ENCODE assay signal across 10 cellular contexts in the genomic region with DNA sequence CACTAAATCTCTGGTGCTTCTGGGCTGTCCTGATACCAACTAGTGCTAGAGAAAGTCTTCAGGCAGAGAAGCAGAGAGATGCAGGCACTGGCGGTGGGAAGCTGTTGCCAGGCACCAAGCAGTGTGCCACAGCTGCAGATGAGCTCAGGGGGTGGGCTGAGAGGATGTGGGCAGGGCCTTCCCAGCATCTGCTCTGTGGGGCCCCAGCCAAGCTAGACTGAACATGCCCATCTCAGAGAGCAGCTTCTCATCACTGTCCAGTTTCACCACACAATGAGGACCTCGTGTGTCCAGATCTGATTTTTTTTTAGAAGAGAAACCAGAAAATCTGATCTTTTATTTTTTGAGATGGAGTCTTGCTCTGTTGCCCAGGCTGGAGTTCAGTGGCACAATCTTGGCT. TPM values are rescaled to one million over a fixed set of nuclear protein-coding genes. Genes with fewer than 3 reads are reported as not detected.
DNase-seq lines count a peak whose midpoint lies in the region; TF ChIP-seq lines count a peak whose summit lies in the region.
"Had no signal": no experiment of that assay in that cellular context is flagged by ENCODE, and none has a peak within 500 bp of the region (broad histone marks: within the 10 kb centered on the region; RNA-seq: fewer than 3 reads in every experiment).

No MANE protein-coding gene starts in this region.

- no peak for TF ChIP-seq CTCF in cardiac fibroblast (IDR thresholded peaks at IDR 0.05; ENCODE audit: low read depth, low read length)

- no peak overlapping the region for H4K12ac ChIP-seq in trophoblast cell (ENCODE audit: low read depth, low read length)

- H4K20me1 ChIP-seq in Karpas-422 (ENCODE audit: insufficient read depth, low read depth, low read length): no peaks in the 10 kb centered on the region

- WGBS in trophoblast cell (ENCODE audit: extremely low coverage, insufficient coverage, insufficient read length): no CpG with 5 or more reads among the region's 2 CpGs

- no peak overlapping the region for H3K27ac ChIP-seq in trophoblast cell (ENCODE audit: low read depth, low read length)
- H3K27ac ChIP-seq in Karpas-422 (ENCODE audit: low read length): no peak overlapping the region
- H3K27ac ChIP-seq: thoracic aorta had no signal

- no peak overlapping the region for H3K9ac ChIP-seq in trophoblast cell (ENCODE audit: low read length)
- no peak overlapping the region for H3K9ac ChIP-seq in Karpas-422 (ENCODE audit: low read length)

- peaks cover 4 to 6% of the 10 kb centered on the region in 2 experiments for H3K4me1 ChIP-seq in trophoblast cell (ENCODE audit: control insufficient read depth in 1 of 2, insufficient read depth in 2 of 2, low read length in 2 of 2)
- H3K4me1 ChIP-seq in Karpas-422 (ENCODE audit: low read length): peaks cover 8% of the 10 kb centered on the region

- no peaks in the 10 kb centered on the region for H3K79me1 ChIP-seq in trophoblast cell (ENCODE audit: low read length)

- no peak overlapping the region for H3K14ac ChIP-seq in trophoblast cell (ENCODE audit: low read length)

- H2AFZ ChIP-seq in trophoblast cell (ENCODE audit: insufficient read depth, low read length, poor library complexity): no peak overlapping the region
- H2AFZ ChIP-seq in Karpas-422 (ENCODE audit: low read length): no peak overlapping the region

- no peak overlapping the region for H3K18ac ChIP-seq in trophoblast cell (ENCODE audit: low read length)

- no peak overlapping the region for H2BK5ac ChIP-seq in trophoblast cell (ENCODE audit: low read depth, low read length, poor library complexity)

- in situ Hi-C loops in KBM-7 (cut with MboI; ENCODE audit: low pct_unique_long_range_greater_than_20kb, low sequenced_read_pairs): no loop called here

- H4K8ac ChIP-seq in trophoblast cell (ENCODE audit: low read depth, low read length): no peak overlapping the region

- peak overlapping the region; percentile 61 for H3K23ac ChIP-seq in trophoblast cell (ENCODE audit: low read length)

- peaks cover 2% of the 10 kb centered on the region for H3K9me3 ChIP-seq in trophoblast cell (ENCODE audit: insufficient read depth, low read depth, low read length)
- H3K9me3 ChIP-seq in Karpas-422 (ENCODE audit: low read length): no peaks in the 10 kb centered on the region
- H3K9me3 ChIP-seq: thoracic aorta had no signal

- H3K27me3 ChIP-seq in trophoblast cell (ENCODE audit: insufficient read depth, low read length) (no peaks in the 10 kb centered on the region), Karpas-422 (ENCODE audit: low read length) (no peaks in the 10 kb centered on the region)

- H3K79me2 ChIP-seq in trophoblast cell (ENCODE audit: control insufficient read depth, insufficient read depth, low read length, poor library complexity) (no peaks in the 10 kb centered on the region), Karpas-422 (ENCODE audit: low read length) (peaks cover 4% of the 10 kb centered on the region; the same call in 1 of the 2 replicates)

- H3K36me3 ChIP-seq in trophoblast cell (ENCODE audit: control insufficient read depth in 1 of 2, insufficient read depth in 2 of 2, low read length in 2 of 2) (peaks cover 20% of the 10 kb centered on the region in 2 experiments), Karpas-422 (ENCODE audit: insufficient read depth, low read length) (no peaks in the 10 kb centered on the region)

- no peaks in the 10 kb centered on the region for H3K9me2 ChIP-seq in Karpas-422 (replicated peaks; ENCODE audit: insufficient read depth, low read length)

- no peak overlapping the region for H3K4ac ChIP-seq in trophoblast cell (ENCODE audit: low read depth, low read length)

- no peak overlapping the region for H2AK5ac ChIP-seq in trophoblast cell (ENCODE audit: low read length)

- no peak overlapping the region for H2BK12ac ChIP-seq in trophoblast cell (ENCODE audit: low read length)

- H3K4me2 ChIP-seq in trophoblast cell (ENCODE audit: low read length) (no peak overlapping the region), Karpas-422 (ENCODE audit: low read depth, low read length, poor library complexity, severe bottlenecking) (no peak overlapping the region)

- no peak overlapping the region for H2BK120ac ChIP-seq in trophoblast cell (ENCODE audit: insufficient read depth, low read length, poor library complexity)

- peak; percentile 8 for DNase-seq in NCI-H1092 treated with DMSO at 0.1 percent for 48 hours (lab: John Stamatoyannopoulos, UW)
- DNase-seq in NCI-H1092 (lab: John Stamatoyannopoulos, UW): no peak
- peak; percentile 41 for DNase-seq in NCI-H2171 (lab: John Stamatoyannopoulos, UW)
- DNase-seq in cardiac fibroblast (ENCODE audit: low read depth in 2 of 2): peak; percentile 39 to 72
- DNase-seq in trophoblast cell: no peak
- DNase-seq in NCI-H1436 treated with DMSO at 0.1 percent for 48 hours (lab: John Stamatoyannopoulos, UW): no peak
- no peak for DNase-seq in KBM-7
- no peak for DNase-seq in Karpas-422

- H4K91ac ChIP-seq in trophoblast cell (ENCODE audit: low read depth, low read length): no peak overlapping the region

- H3K4me3 ChIP-seq in cardiac fibroblast (replicated peaks in 1 of 2; ENCODE audit: low read depth in 2 of 2, low read length in 2 of 2) (no peak overlapping the region), trophoblast cell (ENCODE audit: low read depth, low read length) (no peak overlapping the region), Karpas-422 (ENCODE audit: low read length) (no peak overlapping the region)
- H3K4me3 ChIP-seq: thoracic aorta had no signal

RNA-seq across cellular contexts. Expression of gene PSKH1, which starts 17.1 kb away (rescaled TPM):
- 17.9 and 25.2 TPM in 2 replicates for polyA plus RNA-seq in trophoblast cell (2013)
- total RNA-seq in Karpas-422 (2014; rRNA removed; shearing (Covaris generic); ENCODE audit: low replicate concordance): 7.2 and 14.2 TPM in 2 replicates

RNA-seq across cellular contexts. Expression of gene CTRL, which starts 21.5 kb away (rescaled TPM):
- polyA plus RNA-seq in trophoblast cell (2013): 0.34 and 0.42 TPM in 2 replicates
- total RNA-seq in Karpas-422 (2014; rRNA removed; shearing (Covaris generic); ENCODE audit: low replicate concordance): 1.0 and 1.6 TPM in 2 replicates

RNA-seq across cellular contexts. Expression of gene NRN1L, which starts 25.5 kb away (rescaled TPM):
- polyA plus RNA-seq in trophoblast cell (2013): 3.8 and 4.2 TPM in 2 replicates
- total RNA-seq in Karpas-422 (2014; rRNA removed; shearing (Covaris generic); ENCODE audit: low replicate concordance): 0.56 TPM in 1 of 2 replicates, not detected in the other
- total RNA-seq: renal cortical epithelial cell, thoracic aorta had no signal

RNA-seq across cellular contexts. Expression of gene PSMB10, which starts 26.5 kb away (rescaled TPM):
- polyA plus RNA-seq in trophoblast cell (2013): 12.5 and 14.2 TPM in 2 replicates
- total RNA-seq in Karpas-422 (2014; rRNA removed; shearing (Covaris generic); ENCODE audit: low replicate concordance): 92.4 and 264 TPM in 2 replicates

RNA-seq across cellular contexts. Expression of gene LCAT, which starts 33.8 kb away (rescaled TPM):
- polyA plus RNA-seq in trophoblast cell (2013): 21.7 and 21.9 TPM in 2 replicates
- 1.1 and 1.3 TPM in 2 replicates for total RNA-seq in Karpas-422 (2014; rRNA removed; shearing (Covaris generic); ENCODE audit: low replicate concordance)

Comparison
In these comparisons a context has a peak if more than half of its experiments do, and no peak if none do; other contexts are left out.
1. DNase-seq: peak in NCI-H1092 treated with DMSO at 0.1 percent for 48 hours (single experiment), NCI-H2171 (single experiment) and cardiac fibroblast (2 of 2); none in NCI-H1092 (single experiment), trophoblast cell (0 of 2), NCI-H1436 treated with DMSO at 0.1 percent for 48 hours (single experiment), KBM-7 (single experiment) and Karpas-422 (single experiment).